15 cellular contexts compared by ENCODE assay signal in genomic region chr6:83536647-83537589, GRCh38. TPM values are rescaled to one million over a fixed set of nuclear protein-coding genes. Genes with fewer than 3 reads are reported as not detected.
DNase-seq lines count a peak whose midpoint lies in the region; ATAC-seq, FAIRE-seq and TF ChIP-seq lines count a peak whose summit lies in the region.
"Had no signal": no experiment of that assay in that cellular context is flagged by ENCODE, and none has a peak within 500 bp of the region (broad histone marks: within the 10 kb centered on the region; RNA-seq: fewer than 3 reads in every experiment).

No MANE protein-coding gene starts in this region.

- H4K20me1 ChIP-seq in HepG2 (ENCODE audit: insufficient read depth, low read length) (no peaks in the 10 kb centered on the region), neural cell (ENCODE audit: insufficient read depth) (no peaks in the 10 kb centered on the region)

- H3F3A ChIP-seq in neural cell (ENCODE audit: insufficient read depth, low read length, poor library complexity, severe bottlenecking), result no peaks in the 10 kb centered on the region

- no peak for ATAC-seq in HepG2
- ATAC-seq in right lobe of liver, result no peak
- ATAC-seq in GM18907 (IDR thresholded peaks at IDR 0.05; ENCODE audit: unreplicated experiment), result peak; percentile 22
- ATAC-seq in HG02973 (IDR thresholded peaks at IDR 0.05; ENCODE audit: unreplicated experiment), result peak; percentile 18
- no peak for ATAC-seq in T-cell (replicated peaks in 1 of 4)
- ATAC-seq in GM21619 (IDR thresholded peaks at IDR 0.05; ENCODE audit: unreplicated experiment), result no peak

- no peak overlapping the region for H3K4me3 Mint-ChIP-seq in T-cell

- no peaks in the 10 kb centered on the region for H3K9me3 Mint-ChIP-seq in T-cell

- TF ChIP-seq RAD21 in HepG2 (CRISPR knock-in tag; IDR thresholded peaks at IDR 0.05) (no peak), neural cell (conservative IDR thresholded peaks at IDR 0.05) (no peak)

- no TSS peak for BruUV-seq in HepG2 (replicated peaks; lab: Mats Ljungman, UMichigan)

- no peak for FAIRE-seq in HepG2 (lab: Jason Lieb, UNC)
- FAIRE-seq in urothelium cell line (lab: Jason Lieb, UNC), result no peak
- FAIRE-seq: D721Med had no signal

- H3K9me3 ChIP-seq in HepG2 (ENCODE audit: low read length) (no peaks in the 10 kb centered on the region), right lobe of liver (no peaks in the 10 kb centered on the region), neural cell (ENCODE audit: low read length) (no peaks in the 10 kb centered on the region)
- H3K9me3 ChIP-seq: HAP-1 had no signal

- peaks cover 7 to 12% of the 10 kb centered on the region in 2 donors for H3K27me3 Mint-ChIP-seq in T-cell

- H3K4me3 ChIP-seq in HepG2 (replicated peaks in 1 of 3; ENCODE audit: insufficient read depth in 1 of 3, low read depth in 2 of 3, low read length in 3 of 3) (no peak overlapping the region), right lobe of liver (no peak overlapping the region), neural cell (ENCODE audit: low read length) (no peak overlapping the region)
- H3K4me3 ChIP-seq: HAP-1 had no signal

- in situ Hi-C loops in HepG2 (cut with HindIII; ENCODE audit: extremely low pct_ligation_motif_present, low pct_unique_long_range_greater_than_20kb), result no loop called here

- intact Hi-C loops in HepG2 (cut with micrococcal nuclease; ENCODE audit: unreplicated experiment), result no loop called here
- intact Hi-C loops in right lobe of liver (cut with DNase I), result no loop called here

- no peak overlapping the region for H3K27ac Mint-ChIP-seq in T-cell

- no peak for TF ChIP-seq CTCF in HepG2 (CRISPR knock-in tag; IDR thresholded peaks at IDR 0.05)
- TF ChIP-seq CTCF in right lobe of liver (IDR thresholded peaks at IDR 0.05), result no peak
- no peak for TF ChIP-seq CTCF in neural cell (IDR thresholded peaks at IDR 0.05; ENCODE audit: poor library complexity, severe bottlenecking)

- H3K36me3 ChIP-seq in HepG2 (replicated peaks in 1 of 2; ENCODE audit: control insufficient read depth in 1 of 2, insufficient read depth in 2 of 2, low read length in 2 of 2) (no peaks in the 10 kb centered on the region), right lobe of liver (no peaks in the 10 kb centered on the region), neural cell (ENCODE audit: insufficient read depth, low read length) (no peaks in the 10 kb centered on the region)
- H3K36me3 ChIP-seq: HAP-1 had no signal

- H2AFZ ChIP-seq in HepG2 (ENCODE audit: low read length), result no peak overlapping the region
- no peak overlapping the region for H2AFZ ChIP-seq in neural cell (ENCODE audit: low read depth, low read length)

- H3K79me2 ChIP-seq in HepG2 (ENCODE audit: insufficient read depth, low read length), result no peaks in the 10 kb centered on the region
- H3K79me2 ChIP-seq in neural cell (replicated peaks; ENCODE audit: insufficient read depth, low read length), result no peaks in the 10 kb centered on the region

- H3K36me3 Mint-ChIP-seq in T-cell, result no peaks in the 10 kb centered on the region
- H3K36me3 Mint-ChIP-seq: CD4-positive, alpha-beta memory T cell had no signal

- DNase-seq in HepG2 (ENCODE audit: low spot score) (no peak), right lobe of liver (no peak), T-cell (no peak), urothelium cell line (ENCODE audit: low spot score) (no peak)
- DNase-seq: C1 segment of cervical spinal cord, COR-L47, DMS153, DMS79 treated with DMSO at 0.1 percent for 48 hours had no signal

- H3K9me2 ChIP-seq in neural cell (ENCODE audit: insufficient read depth, low read length), result no peaks in the 10 kb centered on the region

- POLR2A ChIA-PET in HepG2 (lab: Yijun Ruan, JAX) (no interaction called here), T-cell (lab: Charles Lee) (no interaction called here)

- WGBS in HepG2 (ENCODE audit: low lambda C conversion rate), result 10% methylated on average over 4 of the region's 4 CpGs
- whole genome bisulfite sequencing in right lobe of liver (ENCODE audit: insufficient coverage, low coverage, low lambda C conversion rate, missing lambda C conversion rate), result 52% methylated on average over 4 of the region's 4 CpGs

- TF ChIP-seq EP300 in HepG2 (IDR thresholded peaks at IDR 0.05; ENCODE audit: low read depth in 2 of 2, low read length in 2 of 2), result no peak
- no peak for TF ChIP-seq EP300 in HepG2 (CRISPR knock-in tag; IDR thresholded peaks at IDR 0.05; ENCODE audit: borderline replicate concordance)
- TF ChIP-seq EP300 in neural cell (conservative IDR thresholded peaks at IDR 0.05; ENCODE audit: poor library complexity, severe bottlenecking), result no peak

- no peak overlapping the region for H3K9ac ChIP-seq in HepG2 (ENCODE audit: insufficient read depth, low read depth, low read length)
- no peak overlapping the region for H3K9ac ChIP-seq in neural cell (ENCODE audit: low read length)

- H3K4me1 ChIP-seq in HepG2 (ENCODE audit: insufficient read depth, low read length) (no peaks in the 10 kb centered on the region), right lobe of liver (no peaks in the 10 kb centered on the region)

- no peaks in the 10 kb centered on the region for H3K4me1 Mint-ChIP-seq in T-cell
- H3K4me1 Mint-ChIP-seq: CD4-positive, alpha-beta memory T cell had no signal

- H3K27ac ChIP-seq in HepG2 (ENCODE audit: extremely low read length, insufficient read depth, low read length), result no peak overlapping the region
- H3K27ac ChIP-seq in right lobe of liver, result no peak overlapping the region
- no peak overlapping the region for H3K27ac ChIP-seq in neural cell (ENCODE audit: low read length)

- peaks cover 0 to 6% of the 10 kb centered on the region in 2 experiments; a peak in 2 of 5 replicates for H3K27me3 ChIP-seq in HepG2 (ENCODE audit: control insufficient read depth in 1 of 2, insufficient read depth in 2 of 2, low read length in 2 of 2)
- no peaks in the 10 kb centered on the region for H3K27me3 ChIP-seq in right lobe of liver
- no peaks in the 10 kb centered on the region for H3K27me3 ChIP-seq in neural cell (ENCODE audit: insufficient read depth, low read depth, low read length)

- TF ChIP-seq POLR2A in HepG2 (IDR thresholded peaks at IDR 0.05; ENCODE audit: insufficient read depth in 1 of 2, low read depth in 2 of 2, low read length in 2 of 2) (no peak), right lobe of liver (IDR thresholded peaks at IDR 0.05) (no peak)

- H3K4me2 ChIP-seq in HepG2 (ENCODE audit: low read depth, low read length) (no peak overlapping the region), neural cell (ENCODE audit: low read length) (no peak overlapping the region)

- CTCF ChIA-PET in HepG2 (lab: Yijun Ruan, JAX; ENCODE audit: low intra/inter-chr PET ratio, low total read pairs), result interaction anchor here (0.9 kb wide), 1 partner anchor 315 kb away, joined by 5 read pairs; no protein-coding TSS in a partner anchor
- CTCF ChIA-PET in T-cell (lab: Charles Lee), result interaction anchor here (0.5 to 1.8 kb wide), 10 partner anchors 22 to 1786 kb away, joined by 3 to 9 read pairs (median 4); partner anchors contain the start of genes DOP1A (in 1 of the 2) and UBE3D (in 1 of the 2)

TF ChIP-seq in neural cell, 6 proteins besides CTCF, POLR2A, EP300 and RAD21:
- peak; percentile 26 for TF ChIP-seq EZH2 (IDR thresholded peaks at IDR 0.05; ENCODE audit: borderline replicate concordance, insufficient read depth, low read length, poor library complexity, severe bottlenecking)
- no peak for TF ChIP-seq SMC3 (conservative IDR thresholded peaks at IDR 0.05; ENCODE audit: poor library complexity)
TF ChIP-seq in neural cell: peak in this region for 1.

RNA-seq across cellular contexts. Expression of gene PRSS35, which starts 24.6 kb away (rescaled TPM):
- not detected in 2 replicates for total RNA-seq in HepG2 (2016; rRNA removed; fragmentation: Illumina TruSeq; extraction: Trizol)
- not detected in 2 replicates for total RNA-seq in HepG2 (2016; cell fraction: cytosol; rRNA removed; fragmentation: Illumina TruSeq; extraction: Trizol; ENCODE audit: low read depth)
- total RNA-seq in HepG2 (2016; cell fraction: insoluble cytoplasmic fraction; rRNA removed; fragmentation: Illumina TruSeq; extraction: Trizol), result not detected in 2 replicates
- total RNA-seq in HepG2 (2016; cell fraction: membrane; rRNA removed; fragmentation: Illumina TruSeq; extraction: Trizol), result not detected in 2 replicates
- not detected in 2 replicates for total RNA-seq in HepG2 (2016; cell fraction: nucleus; rRNA removed; fragmentation: Illumina TruSeq; extraction: Trizol)
- not detected in 2 replicates for polyA plus RNA-seq in HepG2 (2011; rRNA removed)
- not detected in 2 replicates for polyA plus RNA-seq in HepG2 (2011; cell fraction: cytosol; rRNA removed)
- not detected in 2 replicates for polyA plus RNA-seq in HepG2 (2011; cell fraction: nucleus; rRNA removed)
- not detected in 2 replicates for polyA plus RNA-seq in HepG2 (2012)
- polyA plus RNA-seq in HepG2 (2016; cell fraction: cytosol; fragmentation: Illumina TruSeq; extraction: Trizol; ENCODE audit: low read depth), result not detected in 2 replicates
- not detected in 2 replicates for polyA plus RNA-seq in HepG2 (2016; cell fraction: insoluble cytoplasmic fraction; fragmentation: Illumina TruSeq; extraction: Trizol; ENCODE audit: low read depth)
- not detected in 2 replicates for polyA plus RNA-seq in HepG2 (2016; cell fraction: membrane; fragmentation: Illumina TruSeq; extraction: Trizol; ENCODE audit: low read depth)
- polyA plus RNA-seq in HepG2 (2016; cell fraction: nucleus; fragmentation: Illumina TruSeq; extraction: Trizol; ENCODE audit: insufficient read depth, low read depth), result not detected in 2 replicates
- not detected in 2 replicates for polyA minus RNA-seq in HepG2 (2011; rRNA and poly(A)+ RNA removed; ENCODE audit: low replicate concordance)
- polyA minus RNA-seq in HepG2 (2011; cell fraction: cytosol; rRNA and poly(A)+ RNA removed), result not detected in 2 replicates
- polyA minus RNA-seq in HepG2 (2011; cell fraction: nucleus; rRNA and poly(A)+ RNA removed), result not detected in 2 replicates
- under 1 TPM in 1 of 6 experiments, not detected in 5; 0.20 TPM for total RNA-seq in right lobe of liver
- 0.32 TPM in 1 of 2 replicates, not detected in the other for polyA plus RNA-seq in neural cell
- not detected in 2 replicates for polyA minus RNA-seq in neural cell
- total RNA-seq in T-cell, result 1 to 10 TPM in 1 of 5 donors, under 1 TPM in 2, not detected in 2; 0.18 to 1.3 (median 0.44) TPM

Comparison
In these comparisons a context has a peak if more than half of its experiments do, and no peak if none do; other contexts are left out.
1. ATAC-seq: peak in GM18907 (single experiment) and HG02973 (single experiment); none in HepG2 (single experiment), right lobe of liver (0 of 4), T-cell (0 of 4) and GM21619 (single experiment).